In the genomic region with DNA sequence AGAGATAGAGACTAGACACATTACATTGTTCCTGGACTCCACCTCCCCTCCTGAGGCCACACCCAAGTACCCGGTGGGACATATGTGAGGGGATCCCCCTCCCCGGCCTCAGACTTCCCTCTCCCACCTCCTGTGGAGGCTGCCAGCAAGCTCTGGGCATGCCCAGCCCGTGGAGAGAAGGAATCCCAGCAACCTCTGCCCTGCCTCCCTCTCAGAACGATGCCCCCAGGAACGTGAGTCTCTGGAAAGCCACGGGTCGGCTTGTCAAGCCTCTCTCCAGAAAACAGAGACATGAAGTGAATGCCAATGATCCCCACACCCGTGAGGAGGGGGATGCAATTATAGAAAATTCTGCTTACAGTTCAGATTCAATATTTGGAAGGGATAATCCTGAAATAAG, we compare ENCODE assay signal across 17 cellular contexts. TPM values are rescaled to one million over a fixed set of nuclear protein-coding genes. Genes with fewer than 3 reads are reported as not detected.
DNase-seq lines count a peak whose midpoint lies in the region; ATAC-seq and TF ChIP-seq lines count a peak whose summit lies in the region.
"Had no signal": no experiment of that assay in that cellular context is flagged by ENCODE, and none has a peak within 500 bp of the region (broad histone marks: within the 10 kb centered on the region; RNA-seq: fewer than 3 reads in every experiment).

No MANE protein-coding gene starts in this region.

- no peaks in the 10 kb centered on the region for H3K9me3 ChIP-seq in right atrium auricular region
- no peaks in the 10 kb centered on the region for H3K9me3 ChIP-seq in left ventricle myocardium inferior (replicated peaks)
- H3K9me3 ChIP-seq in OCI-LY3 (ENCODE audit: insufficient read depth, low read length) = no peaks in the 10 kb centered on the region
- no peaks in the 10 kb centered on the region for H3K9me3 ChIP-seq in neural progenitor cell (ENCODE audit: low read depth)

- no peaks in the 10 kb centered on the region for H3K36me3 Mint-ChIP-seq in neural progenitor cell

- peaks cover 0 to 7% of the 10 kb centered on the region in 2 donors for H3K4me1 ChIP-seq in right atrium auricular region
- no peaks in the 10 kb centered on the region for H3K4me1 ChIP-seq in left ventricle myocardium inferior
- H3K4me1 ChIP-seq in OCI-LY3 (ENCODE audit: low read length) = peaks cover 36% of the 10 kb centered on the region
- H3K4me1 ChIP-seq in neural progenitor cell = no peaks in the 10 kb centered on the region

- no peaks in the 10 kb centered on the region for H3F3A ChIP-seq in neural progenitor cell (ENCODE audit: low read depth)

- H3K4me3 Mint-ChIP-seq in neural progenitor cell = no peak overlapping the region
- H3K4me3 Mint-ChIP-seq: CD4-positive, alpha-beta T cell had no signal

- no peaks in the 10 kb centered on the region for H4K20me1 ChIP-seq in OCI-LY3 (ENCODE audit: insufficient read depth, low read length)
- H4K20me1 ChIP-seq in neural progenitor cell (ENCODE audit: low read depth) = no peaks in the 10 kb centered on the region

- H2AFZ ChIP-seq in OCI-LY3 (ENCODE audit: low read depth, low read length) (peak overlapping the region; percentile 57; the same call in 1 of the 2 replicates), neural progenitor cell (replicated peaks) (no peak overlapping the region)

- H3K79me2 ChIP-seq in OCI-LY3 (ENCODE audit: low read length) = no peaks in the 10 kb centered on the region
- no peaks in the 10 kb centered on the region for H3K79me2 ChIP-seq in neural progenitor cell (ENCODE audit: low read depth)

- no peak overlapping the region for H3K9ac ChIP-seq in OCI-LY3 (ENCODE audit: low read length)
- no peak overlapping the region for H3K9ac ChIP-seq in neural progenitor cell

- H3K27ac ChIP-seq in right atrium auricular region (no peak overlapping the region), left ventricle myocardium inferior (replicated peaks) (no peak overlapping the region), OCI-LY3 (ENCODE audit: low read length) (no peak overlapping the region), neural progenitor cell (no peak overlapping the region)
- H3K27ac ChIP-seq: RWPE1 had no signal

- no peak for TF ChIP-seq CTCF in right atrium auricular region (IDR thresholded peaks at IDR 0.05)
- TF ChIP-seq CTCF in left ventricle myocardium inferior (IDR thresholded peaks at IDR 0.05; ENCODE audit: borderline replicate concordance) = no peak
- no peak for TF ChIP-seq CTCF in OCI-LY3 (IDR thresholded peaks at IDR 0.05; ENCODE audit: low read depth, low read length)
- no peak for TF ChIP-seq CTCF in neural progenitor cell (IDR thresholded peaks at IDR 0.05)

- peak overlapping the region; percentile 42 for H3K4me2 ChIP-seq in OCI-LY3 (ENCODE audit: low read length)
- H3K4me2 ChIP-seq in neural progenitor cell = no peak overlapping the region

- ATAC-seq in HG03095 (IDR thresholded peaks at IDR 0.05; ENCODE audit: unreplicated experiment) = no peak
- no peak for ATAC-seq in HG03432 (IDR thresholded peaks at IDR 0.05; ENCODE audit: unreplicated experiment)
- ATAC-seq: Panc1 had no signal

- intact Hi-C loops in left ventricle myocardium inferior (cut with micrococcal nuclease) = no loop called here

- no peaks in the 10 kb centered on the region for H3K27me3 Mint-ChIP-seq in neural progenitor cell (ENCODE audit: insufficient read depth, low read depth)

- H3K36me3 ChIP-seq in right atrium auricular region (no peaks in the 10 kb centered on the region), left ventricle myocardium inferior (no peaks in the 10 kb centered on the region), OCI-LY3 (replicated peaks; ENCODE audit: low read depth, low read length) (no peaks in the 10 kb centered on the region), neural progenitor cell (no peaks in the 10 kb centered on the region)

- H3K27me3 ChIP-seq in right atrium auricular region (no peaks in the 10 kb centered on the region), left ventricle myocardium inferior (ENCODE audit: low read depth) (peaks cover 77% of the 10 kb centered on the region), OCI-LY3 (ENCODE audit: low read depth, low read length) (no peaks in the 10 kb centered on the region), neural progenitor cell (no peaks in the 10 kb centered on the region)

- H3K4me1 Mint-ChIP-seq in neural progenitor cell = peaks cover 13% of the 10 kb centered on the region

- H3K9me3 Mint-ChIP-seq in neural progenitor cell = no peaks in the 10 kb centered on the region
- H3K9me3 Mint-ChIP-seq: CD4-positive, alpha-beta T cell had no signal

- DNase-seq in right atrium auricular region (ENCODE audit: low spot score) = peak; percentile 38
- no peak for DNase-seq in left ventricle myocardium inferior
- no peak for DNase-seq in neural progenitor cell (ENCODE audit: low spot score)
- DNase-seq in COR-L47 (lab: John Stamatoyannopoulos, UW) = no peak
- DNase-seq in NCI-H2029 treated with DMSO at 0.1 percent for 48 hours (lab: John Stamatoyannopoulos, UW) = no peak
- DNase-seq: 8988T; ACHN; CD4-positive, alpha-beta T cell; EL; IMR-90 had no signal

- peak overlapping the region; percentile 14 for H3K27ac Mint-ChIP-seq in neural progenitor cell
- H3K27ac Mint-ChIP-seq: CD4-positive, alpha-beta T cell had no signal

- H3K4me3 ChIP-seq in right atrium auricular region (no peak overlapping the region), left ventricle myocardium inferior (no peak overlapping the region), OCI-LY3 (ENCODE audit: low read length) (no peak overlapping the region), neural progenitor cell (no peak overlapping the region)

RNA-seq across cellular contexts. Expression of gene GUCA2B, which starts 9.3 kb away (rescaled TPM):
- total RNA-seq in right atrium auricular region = not detected
- total RNA-seq in left ventricle myocardium inferior = not detected
- total RNA-seq in neural progenitor cell (ENCODE audit: low replicate concordance) = not detected in 2 replicates
- total RNA-seq: CD4-positive, alpha-beta T cell; IMR-90; OCI-LY7; T-helper 1 cell treated with Interleukin-12 subunit alpha and Interleukin-12 subunit beta and Interleukin-4 antibody, amounts not matched to agents 30 ng/mL and 1 ng/mL, for 36 hours had no signal

RNA-seq across cellular contexts. Expression of gene GUCA2A, which starts 20.7 kb away (rescaled TPM):
- total RNA-seq in right atrium auricular region (not detected), left ventricle myocardium inferior (not detected), neural progenitor cell (ENCODE audit: low replicate concordance) (not detected in 2 replicates)
- total RNA-seq: CD4-positive, alpha-beta T cell; IMR-90; OCI-LY7; T-helper 1 cell treated with Interleukin-12 subunit alpha and Interleukin-12 subunit beta and Interleukin-4 antibody, amounts not matched to agents 30 ng/mL and 1 ng/mL, for 36 hours had no signal
